In the genomic region with DNA sequence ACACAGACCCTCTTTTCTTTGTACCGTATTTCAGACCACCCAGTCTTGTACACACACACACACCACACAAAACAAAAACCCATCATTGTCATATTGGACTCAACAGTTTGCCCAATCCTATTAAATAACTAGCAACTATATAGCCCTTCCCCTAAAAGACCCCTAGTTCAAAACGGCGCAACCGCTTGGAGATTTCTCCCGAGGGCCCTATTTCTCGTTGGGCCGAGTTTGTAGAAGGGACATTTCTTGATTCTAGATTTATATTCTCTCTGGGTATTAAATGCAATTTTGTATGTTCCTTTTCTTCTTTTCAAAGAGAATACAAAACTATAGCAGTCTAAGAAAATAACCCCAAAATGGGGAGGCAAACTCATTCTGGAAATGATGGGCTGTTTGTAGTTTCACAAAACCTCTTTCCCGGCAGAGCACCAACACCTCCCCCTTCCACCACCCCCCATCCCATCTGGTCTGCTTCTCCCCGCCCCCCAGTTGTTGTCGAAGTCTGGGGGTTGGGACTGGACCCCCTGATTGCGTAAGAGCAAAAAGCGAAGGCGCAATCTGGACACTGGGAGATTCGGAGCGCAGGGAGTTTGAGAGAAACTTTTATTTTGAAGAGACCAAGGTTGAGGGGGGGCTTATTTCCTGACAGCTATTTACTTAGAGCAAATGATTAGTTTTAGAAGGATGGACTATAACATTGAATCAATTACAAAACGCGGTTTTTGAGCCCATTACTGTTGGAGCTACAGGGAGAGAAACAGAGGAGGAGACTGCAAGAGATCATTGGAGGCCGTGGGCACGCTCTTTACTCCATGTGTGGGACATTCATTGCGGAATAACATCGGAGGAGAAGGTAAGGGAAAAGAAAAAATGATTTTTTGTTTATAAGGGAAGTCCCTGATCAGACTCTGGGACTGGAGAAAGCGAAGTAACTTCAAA, we compare ENCODE assay signal across 1 cellular context.
TF ChIP-seq lines count a peak whose summit lies in the region.

PDGFRA (plus strand) TSS at position 731 of the 939 bp plus-strand sequence. CDS start 29,476 bp downstream, outside the sequence.

TF ChIP-seq in H1, 55 proteins besides CTCF, POLR2A, EP300 and RAD21:
- TF ChIP-seq EZH2 (IDR thresholded peaks at IDR 0.05; ENCODE audit: low read depth, low read length, severe bottlenecking) (peak; percentile 48), SP4 (IDR thresholded peaks at IDR 0.05; ENCODE audit: low read length) (no peak), CEBPB (IDR thresholded peaks at IDR 0.05; ENCODE audit: low read depth, low read length) (peak; percentile 95), SUZ12 (IDR thresholded peaks at IDR 0.05; ENCODE audit: low read length) (peak; percentile 36)
